In the genomic region with DNA sequence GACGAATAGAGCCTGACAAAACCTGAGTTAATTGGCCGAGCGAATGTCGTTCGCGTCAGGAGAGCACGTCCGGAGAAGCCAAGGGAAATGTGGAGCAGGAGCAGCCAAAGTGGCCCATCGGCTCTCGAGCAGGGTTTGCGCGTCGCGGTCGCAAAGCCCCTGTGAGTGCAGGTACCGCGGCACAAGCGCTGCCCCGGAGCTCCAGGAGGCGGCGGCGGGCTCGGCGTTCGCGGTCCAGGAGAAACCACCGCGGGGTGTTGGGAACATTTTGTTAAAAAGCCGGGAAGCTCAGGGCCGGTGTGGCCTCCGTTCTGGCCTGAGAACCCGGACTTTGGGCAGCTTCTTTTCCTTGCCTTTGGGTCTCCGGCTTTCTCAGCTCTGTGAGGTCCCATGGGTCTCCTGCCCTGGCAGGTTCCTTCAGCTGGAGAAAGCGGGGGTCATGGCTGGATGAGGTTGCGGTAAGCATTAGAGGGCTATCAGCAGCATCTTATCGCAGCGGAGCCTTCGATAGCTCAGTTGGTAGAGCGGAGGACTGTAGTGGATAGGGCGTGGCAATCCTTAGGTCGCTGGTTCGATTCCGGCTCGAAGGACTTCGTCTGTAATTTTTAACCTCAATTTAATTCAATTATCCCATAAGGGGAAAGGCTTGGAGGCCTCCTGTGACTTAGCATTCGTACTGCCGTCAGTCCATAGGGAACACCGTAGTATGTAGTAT, we compare ENCODE assay signal across 8 cellular contexts. TPM values are rescaled to one million over a fixed set of nuclear protein-coding genes. Genes with fewer than 3 reads are reported as not detected.
A peak's percentile ranks its signal among the peaks of the same experiment; 100 is the strongest.
DNase-seq lines count a peak whose midpoint lies in the region; TF ChIP-seq lines count a peak whose summit lies in the region.

No MANE protein-coding gene starts in this region.

- TF ChIP-seq CTCF in GM10248 (IDR thresholded peaks at IDR 0.05; ENCODE audit: control extremely low read depth, extremely low read depth, low read depth, missing control alignments) = peak; percentile 7
- TF ChIP-seq CTCF in HFFc6 (IDR thresholded peaks at IDR 0.05) = peak; percentile 61
- no peak for TF ChIP-seq CTCF in NB4 (IDR thresholded peaks at IDR 0.05; ENCODE audit: low read depth, low read length)
- TF ChIP-seq CTCF in glutamatergic neuron (IDR thresholded peaks at IDR 0.05; ENCODE audit: partially characterized antibody, unreplicated experiment) = peak; percentile 45
- TF ChIP-seq CTCF in osteocyte (IDR thresholded peaks at IDR 0.05) = peak; percentile 48

- H3K4me3 Mint-ChIP-seq in HFFc6 (peak overlapping the region; percentile 97), glutamatergic neuron (ENCODE audit: unreplicated experiment) (peak overlapping the region; percentile 96), osteocyte (ENCODE audit: unreplicated experiment) (peak overlapping the region; percentile 96)
- H3K4me3 Mint-ChIP-seq in activated naive CD4-positive, alpha-beta T cell treated with anti-CD3 and anti-CD28 coated beads, Interleukin-2, amount 50 U/mL, for 24 hours = peak overlapping the region; percentile 97

- peak overlapping the region; percentile 81 for H3K9ac ChIP-seq in SK-N-MC (ENCODE audit: insufficient read length)

- H3K27ac Mint-ChIP-seq in HFFc6 (peak overlapping the region; percentile 98), glutamatergic neuron (ENCODE audit: unreplicated experiment) (peak overlapping the region; percentile 97), osteocyte (ENCODE audit: unreplicated experiment) (peak overlapping the region; percentile 100)
- H3K27ac Mint-ChIP-seq in activated naive CD4-positive, alpha-beta T cell treated with anti-CD3 and anti-CD28 coated beads, Interleukin-2, amount 50 U/mL, for 24 hours = peak overlapping the region; percentile 100

- CTCF ChIA-PET in GM10248 (lab: Yijun Ruan, JAX) = interaction anchor here (0.9 to 8.7 kb wide), 12 partner anchors 9 to 230 kb away, joined by 3 to 66 read pairs (median 6); a partner anchor contains a TSS

- H3K4me3 ChIP-seq in NB4 (ENCODE audit: low read depth, low read length) (peak overlapping the region; percentile 81), SK-N-MC (peak overlapping the region; percentile 95), thymus (ENCODE audit: low read length) (peak overlapping the region; percentile 83)

- H3K4me1 ChIP-seq in thymus (ENCODE audit: control insufficient read depth, insufficient read depth, low read length) = peaks cover 4% of the 10 kb centered on the region

- peaks cover 24% of the 10 kb centered on the region for H3K36me3 Mint-ChIP-seq in HFFc6 (ENCODE audit: low read depth)
- H3K36me3 Mint-ChIP-seq in activated naive CD4-positive, alpha-beta T cell treated with anti-CD3 and anti-CD28 coated beads, Interleukin-2, amount 50 U/mL, for 24 hours = peaks cover 6% of the 10 kb centered on the region
- H3K36me3 Mint-ChIP-seq in glutamatergic neuron (ENCODE audit: unreplicated experiment) = peaks cover 9% of the 10 kb centered on the region
- H3K36me3 Mint-ChIP-seq in osteocyte (ENCODE audit: unreplicated experiment) = peaks cover 13% of the 10 kb centered on the region

- H3K4me1 Mint-ChIP-seq in HFFc6 (ENCODE audit: low read depth) = peaks cover 31% of the 10 kb centered on the region
- H3K4me1 Mint-ChIP-seq in activated naive CD4-positive, alpha-beta T cell treated with anti-CD3 and anti-CD28 coated beads, Interleukin-2, amount 50 U/mL, for 24 hours = peaks cover 10% of the 10 kb centered on the region
- peaks cover 7% of the 10 kb centered on the region for H3K4me1 Mint-ChIP-seq in glutamatergic neuron (ENCODE audit: low read depth, unreplicated experiment)
- peaks cover 17% of the 10 kb centered on the region for H3K4me1 Mint-ChIP-seq in osteocyte (ENCODE audit: unreplicated experiment)

- TF ChIP-seq POLR2A in NB4 (IDR thresholded peaks at IDR 0.05; ENCODE audit: extremely low read depth, insufficient read length) = peak; percentile 21

- no peaks in the 10 kb centered on the region for H3K27me3 ChIP-seq in thymus (ENCODE audit: control insufficient read depth, insufficient read depth)

- peaks cover 13% of the 10 kb centered on the region for H3K9me3 Mint-ChIP-seq in HFFc6
- peaks cover 4% of the 10 kb centered on the region for H3K9me3 Mint-ChIP-seq in activated naive CD4-positive, alpha-beta T cell treated with anti-CD3 and anti-CD28 coated beads, Interleukin-2, amount 50 U/mL, for 24 hours
- H3K9me3 Mint-ChIP-seq in glutamatergic neuron (ENCODE audit: unreplicated experiment) = peaks cover 23% of the 10 kb centered on the region
- H3K9me3 Mint-ChIP-seq in osteocyte (ENCODE audit: unreplicated experiment) = no peaks in the 10 kb centered on the region

- POLR2A ChIA-PET in GM10248 (lab: Yijun Ruan, JAX) = interaction anchor here (0.7 to 3.5 kb wide), 14 partner anchors 9 to 1172 kb away, joined by 3 to 30 read pairs (median 4); a partner anchor contains a TSS

- peak overlapping the region; percentile 97 for H3K27ac ChIP-seq in SK-N-MC
- peak overlapping the region; percentile 57 for H3K27ac ChIP-seq in thymus (ENCODE audit: low read depth)

- H3K36me3 ChIP-seq in SK-N-MC (ENCODE audit: insufficient read depth, low read length) (peaks cover 15% of the 10 kb centered on the region), thymus (ENCODE audit: control insufficient read depth, insufficient read depth) (peaks cover 19% of the 10 kb centered on the region)

- no peaks in the 10 kb centered on the region for H3K9me3 ChIP-seq in SK-N-MC (ENCODE audit: low read depth, low read length)
- H3K9me3 ChIP-seq in thymus (ENCODE audit: control insufficient read depth) = no peaks in the 10 kb centered on the region

- H3K27me3 Mint-ChIP-seq in HFFc6 (ENCODE audit: insufficient read depth) = peaks cover 14% of the 10 kb centered on the region
- peaks cover 4% of the 10 kb centered on the region for H3K27me3 Mint-ChIP-seq in activated naive CD4-positive, alpha-beta T cell treated with anti-CD3 and anti-CD28 coated beads, Interleukin-2, amount 50 U/mL, for 24 hours
- peaks cover 25% of the 10 kb centered on the region for H3K27me3 Mint-ChIP-seq in glutamatergic neuron (ENCODE audit: unreplicated experiment)
- no peaks in the 10 kb centered on the region for H3K27me3 Mint-ChIP-seq in osteocyte (ENCODE audit: unreplicated experiment)

- WGBS in thymus = under 1% methylated on average over 48 of the region's 48 CpGs

- peak; percentile 85 for DNase-seq in GM10248 (ENCODE audit: extremely low spot score)
- DNase-seq in HFFc6 = peak; percentile 96
- peak; percentile 96 for DNase-seq in NB4 (ENCODE audit: low read depth)
- DNase-seq in SK-N-MC (ENCODE audit: low read depth, low spot score) = peak; percentile 97
- peak; percentile 87 for DNase-seq in glutamatergic neuron
- DNase-seq in osteocyte (ENCODE audit: extremely low spot score, unreplicated experiment) = peak; percentile 97

RNA-seq across cellular contexts. Expression of a gene that starts 1.0 kb away (rescaled TPM):
- total RNA-seq in HFFc6 (2021; fragmentation: NEBNext Ultra II Directional; extraction: Animal tissue kit (Norgen Biotek cat#: 25700)) = 10 to 100 TPM; 23.5 to 31.4 (median 28.6) TPM
- total RNA-seq in glutamatergic neuron (ENCODE audit: unreplicated experiment) = 17.3 TPM
- 23.4 and 23.9 TPM in 2 replicates for total RNA-seq in osteocyte
- polyA plus RNA-seq in thymus = 11.0 TPM

RNA-seq across cellular contexts. Expression of a gene that starts 17.7 kb away (rescaled TPM):
- 100 to 1,000 TPM; 119 to 162 (median 144) TPM for total RNA-seq in HFFc6 (2021; fragmentation: NEBNext Ultra II Directional; extraction: Animal tissue kit (Norgen Biotek cat#: 25700))
- 35.8 TPM for total RNA-seq in glutamatergic neuron (ENCODE audit: unreplicated experiment)
- 116 and 118 TPM in 2 replicates for total RNA-seq in osteocyte
- polyA plus RNA-seq in thymus = 30.3 TPM

RNA-seq across cellular contexts. Expression of a gene that starts 21.0 kb away (rescaled TPM):
- 100 to 1,000 TPM; 500 to 565 (median 548) TPM for total RNA-seq in HFFc6 (2021; fragmentation: NEBNext Ultra II Directional; extraction: Animal tissue kit (Norgen Biotek cat#: 25700))
- total RNA-seq in glutamatergic neuron (ENCODE audit: unreplicated experiment) (215 TPM), osteocyte (369 and 380 TPM in 2 replicates)
- 516 TPM for polyA plus RNA-seq in thymus

RNA-seq across cellular contexts. Expression of a gene that starts 28.0 kb away (rescaled TPM):
- total RNA-seq in HFFc6 (2021; fragmentation: NEBNext Ultra II Directional; extraction: Animal tissue kit (Norgen Biotek cat#: 25700)) = 100 to 1,000 TPM; 144 to 208 (median 183) TPM
- total RNA-seq in glutamatergic neuron (ENCODE audit: unreplicated experiment) (3.2 TPM), osteocyte (206 and 212 TPM in 2 replicates)
- 8.9 TPM for polyA plus RNA-seq in thymus

RNA-seq across cellular contexts. Expression of a gene that starts 36.1 kb away (rescaled TPM):
- total RNA-seq in HFFc6 (2021; fragmentation: NEBNext Ultra II Directional; extraction: Animal tissue kit (Norgen Biotek cat#: 25700)) = 1 to 10 TPM; 1.0 to 1.7 (median 1.6) TPM
- total RNA-seq in glutamatergic neuron (ENCODE audit: unreplicated experiment) (5.3 TPM), osteocyte (2.0 and 2.4 TPM in 2 replicates)
- 2.5 TPM for polyA plus RNA-seq in thymus

Comparison
In these comparisons a context has a peak if more than half of its experiments do, and no peak if none do; other contexts are left out.
1. Peak in every context shown above with its lines: DNase-seq, H3K4me3 ChIP-seq and H3K27ac ChIP-seq.